8 cellular contexts compared by ENCODE assay signal in the genomic region with DNA sequence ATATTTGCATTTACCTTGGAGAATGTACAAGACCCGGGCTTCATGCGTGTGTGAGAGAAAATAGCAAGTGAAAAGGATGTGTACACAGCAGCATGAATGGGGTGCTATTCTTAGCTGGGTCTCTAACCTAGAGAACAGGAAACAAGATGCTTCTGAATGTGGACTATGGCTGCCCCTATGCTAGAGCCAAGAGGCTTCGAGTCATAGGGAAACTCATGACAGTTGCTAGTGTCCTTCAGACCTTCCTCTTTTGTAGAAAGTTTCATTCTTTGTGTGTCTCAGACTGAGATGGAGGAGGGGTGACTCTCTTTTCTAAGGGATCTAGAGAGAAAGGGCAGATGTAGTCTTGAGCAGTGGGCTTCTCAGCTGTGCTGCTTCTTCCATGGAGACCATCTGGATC. TPM values are rescaled to one million over a fixed set of nuclear protein-coding genes. Genes with fewer than 3 reads are reported as not detected.
DNase-seq lines count a peak whose midpoint lies in the region; ATAC-seq, FAIRE-seq and TF ChIP-seq lines count a peak whose summit lies in the region.
"Not testable (repeated sequence)": the region's sequence is repeated elsewhere in the genome, so short reads cannot be mapped to it uniquely, and the experiment has no call there.

No MANE protein-coding gene starts in this region.

- H4K20me1 ChIP-seq in KMS-11 (ENCODE audit: insufficient read depth): not testable (repeated sequence)

- not testable (repeated sequence) for H3K9me3 ChIP-seq in pancreas

- peak overlapping the region; percentile 22; the same call in 1 of the 2 replicates for H3K4me2 ChIP-seq in KMS-11

- not testable (repeated sequence) for H3K9me3 Mint-ChIP-seq in effector memory CD8-positive, alpha-beta T cell

- DNase-seq in DMS153 (lab: John Stamatoyannopoulos, UW): peak; percentile 50
- peak; percentile 8 for DNase-seq in SKM-1 (lab: John Stamatoyannopoulos, UW; ENCODE audit: unreplicated experiment)
- DNase-seq in effector memory CD8-positive, alpha-beta T cell; pancreas: not testable (repeated sequence)

- H3K79me2 ChIP-seq in KMS-11 (ENCODE audit: insufficient read depth, low read depth): not testable (repeated sequence)

- not testable (repeated sequence) for H3K36me3 Mint-ChIP-seq in effector memory CD8-positive, alpha-beta T cell (ENCODE audit: insufficient read depth)

- H3K4me1 ChIP-seq in KMS-11 (ENCODE audit: low read depth, poor library complexity, severe bottlenecking): peaks cover 29% of the 10 kb centered on the region
- H3K4me1 ChIP-seq in pancreas: not testable (repeated sequence)

- not testable (repeated sequence) for H3K36me3 ChIP-seq in KMS-11 (ENCODE audit: insufficient read depth); pancreas

- not testable (repeated sequence) for H2AFZ ChIP-seq in KMS-11 (ENCODE audit: low read depth)

- not testable (repeated sequence) for H3K4me3 Mint-ChIP-seq in effector memory CD8-positive, alpha-beta T cell

- TF ChIP-seq CTCF in KMS-11 (conservative IDR thresholded peaks at IDR 0.05; ENCODE audit: low read depth, low read length); pancreas (IDR thresholded peaks at IDR 0.05): not testable (repeated sequence)

- not testable (repeated sequence) for H3K9ac ChIP-seq in KMS-11

- H3K4me3 ChIP-seq in KMS-11 (IDR thresholded peaks at IDR 0.05; ENCODE audit: insufficient read depth, low read depth, low read length); pancreas: not testable (repeated sequence)

- H3K4me1 Mint-ChIP-seq in effector memory CD8-positive, alpha-beta T cell (ENCODE audit: low read depth in 2 of 2): not testable (repeated sequence)

- not testable (repeated sequence) for FAIRE-seq in pancreas (lab: Jason Lieb, UNC)

- ATAC-seq in GM19035 (IDR thresholded peaks at IDR 0.05; ENCODE audit: unreplicated experiment) (peak; percentile 96), GM21737 (IDR thresholded peaks at IDR 0.05; ENCODE audit: unreplicated experiment) (peak; percentile 97), HG03066 (IDR thresholded peaks at IDR 0.05; ENCODE audit: low read depth, unreplicated experiment) (peak; percentile 99), pancreas (peak in 3 of 4 donors; percentile 60 to 83 (median 78))
- peak; percentile 72 for ATAC-seq in effector memory CD8-positive, alpha-beta T cell (replicated peaks)

- 34 to 45% methylated on average over 3 of the region's 3 CpGs for WGBS in pancreas, 2 donors

- intact Hi-C loops in pancreas (cut with DNase I): not testable (repeated sequence)

- H3K27me3 Mint-ChIP-seq in effector memory CD8-positive, alpha-beta T cell: not testable (repeated sequence)

- H3K27ac ChIP-seq in KMS-11, pancreas: not testable (repeated sequence)

- not testable (repeated sequence) for H3K27ac Mint-ChIP-seq in effector memory CD8-positive, alpha-beta T cell

- H3K27me3 ChIP-seq in KMS-11 (ENCODE audit: insufficient read depth, low read depth); pancreas: not testable (repeated sequence)

RNA-seq across cellular contexts. Expression of gene SRGAP2, which starts 40.0 kb away (rescaled TPM):
- total RNA-seq in pancreas: 10 to 100 TPM in 5 of 6 donors, 1 to 10 TPM in 1; 8.0 to 36.3 (median 13.3) TPM
- 10 to 100 TPM in 1 of 2 donors, 1 to 10 TPM in 1; 9.2 to 12.8 TPM for polyA plus RNA-seq in pancreas

RNA-seq across cellular contexts. Expression of gene FAM72A, which starts 40.7 kb away (rescaled TPM):
- total RNA-seq in pancreas: 1 to 10 TPM in 1 of 6 donors, under 1 TPM in 2, not detected in 3; 0.98 to 1.6 (median 0.98) TPM
- under 1 TPM; 0.63 to 0.84 TPM for polyA plus RNA-seq in pancreas
